In genomic region chr12:118327381-118327780, GRCh38 we compare ENCODE assay signal across 18 cellular contexts.
"Had no signal": no experiment of that assay in that cellular context is flagged by ENCODE, and none has a peak within 500 bp of the region (broad histone marks: within the 10 kb centered on the region; RNA-seq: fewer than 3 reads in every experiment).

No MANE protein-coding gene starts in this region.

- DNase-seq: activated B cell treated with CpG ODN at 0.5 μM for 24 hours; activated CD4-positive, alpha-beta T cell treated with anti-CD3 and anti-CD28 coated beads for 48 hours; activated CD8-positive, alpha-beta memory T cell treated with anti-CD3 and anti-CD28 coated beads, Interleukin-2, amount 50 U/mL, for 48 hours; activated gamma-delta T cell; activated T-cell treated with anti-CD3 and anti-CD28 coated beads, Interleukin-2, amount 50 U/mL, for 72 hours; caudate nucleus; cortex of kidney; effector CD8-positive, alpha-beta T cell; esophagus squamous epithelium; gastrocnemius medialis; heart left ventricle; left colon; midbrain; stimulated activated CD4-positive, alpha-beta T cell treated with anti-CD3 and anti-CD28 coated beads, Interleukin-2, amount 100 ng/mL, for 48 hours; stimulated activated naive CD4-positive, alpha-beta T cell treated with Interleukin-2 at 50 U/mL for 16 hours; T-helper 17 cell had no signal

- FAIRE-seq: endothelial cell of umbilical vein had no signal

- H3K27me3 ChIP-seq: esophagus squamous epithelium, gastrocnemius medialis, heart left ventricle had no signal

- H3K36me3 ChIP-seq: esophagus squamous epithelium, gastrocnemius medialis, heart left ventricle had no signal

- H3K4me3 ChIP-seq: esophagus squamous epithelium, gastrocnemius medialis, heart left ventricle, lung had no signal

- H3K27ac ChIP-seq: esophagus squamous epithelium, gastrocnemius medialis, heart left ventricle had no signal

- H3K9me3 ChIP-seq: esophagus squamous epithelium, gastrocnemius medialis, heart left ventricle had no signal
